Comparison of ENCODE assay signal across 26 cellular contexts in the genomic region with DNA sequence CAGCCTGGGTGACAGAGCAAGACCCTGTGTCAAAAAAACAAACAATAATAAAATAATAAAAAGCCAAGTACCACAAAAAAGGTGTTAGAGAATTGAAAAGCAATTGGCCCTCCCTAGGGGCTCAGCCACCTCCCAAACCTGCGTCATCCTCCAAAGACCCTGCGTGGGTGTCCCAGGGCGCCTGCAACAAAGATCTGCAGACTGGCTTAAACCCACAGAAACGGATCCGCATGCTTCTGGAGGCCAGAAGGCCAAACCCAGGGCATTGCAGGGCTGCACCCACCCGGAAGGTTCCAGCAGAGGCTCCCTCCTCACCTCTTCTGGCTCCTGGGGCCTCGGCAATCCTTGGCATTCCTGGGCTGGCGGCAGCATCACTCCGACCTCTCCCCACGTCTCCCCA. TPM values are rescaled to one million over a fixed set of nuclear protein-coding genes. Genes with fewer than 3 reads are reported as not detected.
A peak's percentile ranks its signal among the peaks of the same experiment; 100 is the strongest.
DNase-seq lines count a peak whose midpoint lies in the region; ATAC-seq, FAIRE-seq and TF ChIP-seq lines count a peak whose summit lies in the region.
"Had no signal": no experiment of that assay in that cellular context is flagged by ENCODE, and none has a peak within 500 bp of the region (broad histone marks: within the 10 kb centered on the region; RNA-seq: fewer than 3 reads in every experiment).

No MANE protein-coding gene starts in this region.

- H3K27ac ChIP-seq in small intestine (ENCODE audit: low read depth in 1 of 2, low read length in 1 of 2) (peak overlapping the region in 1 of 2 donors; percentile 86), neural progenitor cell (no peak overlapping the region)
- H3K27ac ChIP-seq: breast epithelium, epithelial cell of prostate, foreskin keratinocyte, skin epidermis had no signal

- TF ChIP-seq CTCF in Loucy (conservative IDR thresholded peaks at IDR 0.05; ENCODE audit: low read length) (no peak), neural progenitor cell (IDR thresholded peaks at IDR 0.05) (no peak), D721Med (IDR thresholded peaks at IDR 0.05; ENCODE audit: insufficient read depth, missing control alignments) (no peak)

- H3K9me3 ChIP-seq in Loucy (ENCODE audit: insufficient read depth, low read depth, low read length) (no peaks in the 10 kb centered on the region), small intestine (ENCODE audit: control insufficient read depth, low read depth) (no peaks in the 10 kb centered on the region), neural progenitor cell (ENCODE audit: low read depth) (no peaks in the 10 kb centered on the region)
- H3K9me3 ChIP-seq: breast epithelium had no signal

- H4K20me1 ChIP-seq in Loucy (ENCODE audit: insufficient read depth, low read length, poor library complexity, severe bottlenecking) (no peaks in the 10 kb centered on the region), neural progenitor cell (ENCODE audit: low read depth) (no peaks in the 10 kb centered on the region)

- H3K4me1 ChIP-seq in Loucy (ENCODE audit: insufficient read depth, low read length, poor library complexity, severe bottlenecking), result no peaks in the 10 kb centered on the region
- H3K4me1 ChIP-seq in small intestine (ENCODE audit: control insufficient read depth in 2 of 2, insufficient read depth in 1 of 2, low read depth in 1 of 2, low read length in 1 of 2), result peaks cover 0 to 2% of the 10 kb centered on the region in 2 donors
- no peaks in the 10 kb centered on the region for H3K4me1 ChIP-seq in neural progenitor cell
- H3K4me1 ChIP-seq: breast epithelium, foreskin keratinocyte had no signal

- H3K4me3 ChIP-seq in Loucy (ENCODE audit: low read length, poor library complexity, severe bottlenecking), result peak overlapping the region; percentile 53
- peak overlapping the region in 1 of 2 donors; percentile 64 for H3K4me3 ChIP-seq in small intestine (ENCODE audit: low read depth in 1 of 2, low read length in 2 of 2)
- H3K4me3 ChIP-seq in neural progenitor cell, result no peak overlapping the region

- H3K4me2 ChIP-seq in Loucy (ENCODE audit: low read depth, low read length, poor library complexity, severe bottlenecking) (no peak overlapping the region), neural progenitor cell (no peak overlapping the region)

- H3K4me1 Mint-ChIP-seq in activated T-cell treated with anti-CD3 and anti-CD28 coated beads, Interleukin-2, amount 50 U/mL, for 72 hours (ENCODE audit: low read depth), result peaks cover 14% of the 10 kb centered on the region
- peaks cover 22% of the 10 kb centered on the region for H3K4me1 Mint-ChIP-seq in central memory CD8-positive, alpha-beta T cell
- H3K4me1 Mint-ChIP-seq in neural progenitor cell, result peaks cover 13% of the 10 kb centered on the region

- ATAC-seq in activated T-cell treated with anti-CD3 and anti-CD28 coated beads, Interleukin-2, amount 50 U/mL, for 72 hours (replicated peaks in 1 of 2), result no peak
- no peak for ATAC-seq in central memory CD8-positive, alpha-beta T cell (replicated peaks; ENCODE audit: extremely low read depth, poor library complexity, severe bottlenecking)
- ATAC-seq: activated T-cell treated with anti-CD3 and anti-CD28 coated beads, Interleukin-2, amount 50 U/mL, for 4 hours; foreskin keratinocyte; HCT116; naive thymus-derived CD8-positive, alpha-beta T cell; Right ventricle myocardium inferior had no signal

- no peak overlapping the region for H2AFZ ChIP-seq in Loucy (ENCODE audit: low read length)
- no peak overlapping the region for H2AFZ ChIP-seq in neural progenitor cell (replicated peaks)

- no peaks in the 10 kb centered on the region for H3K36me3 ChIP-seq in Loucy (ENCODE audit: insufficient read depth, low read length)
- H3K36me3 ChIP-seq in small intestine (ENCODE audit: control insufficient read depth in 2 of 2, insufficient read depth in 2 of 2, low read length in 2 of 2), result peaks cover 0 to 5% of the 10 kb centered on the region in 2 donors
- no peaks in the 10 kb centered on the region for H3K36me3 ChIP-seq in neural progenitor cell
- H3K36me3 ChIP-seq: breast epithelium had no signal

- FAIRE-seq in small intestine (lab: Jason Lieb, UNC) (no peak), D721Med (lab: Jason Lieb, UNC) (no peak)
- FAIRE-seq: kidney had no signal

- DNase-seq in activated T-cell treated with anti-CD3 and anti-CD28 coated beads, Interleukin-2, amount 50 U/mL, for 72 hours, result no peak
- DNase-seq in activated T-cell treated with anti-CD3 and anti-CD28 coated beads for 4 hours (no peak), small intestine (peak; percentile 39), neural progenitor cell (ENCODE audit: low spot score) (no peak), D721Med (ENCODE audit: insufficient read length, low spot score) (no peak)
- no peak for DNase-seq in central memory CD8-positive, alpha-beta T cell (ENCODE audit: low spot score in 2 of 2)
- no peak for DNase-seq in stimulated activated naive CD4-positive, alpha-beta T cell (lab: John Stamatoyannopoulos, UW)
- DNase-seq: activated T-cell treated with anti-CD3 and anti-CD28 coated beads, Interleukin-2, amount 50 U/mL, for 4 hours; cortex of kidney; DMS53; foreskin keratinocyte; kidney; mesenchymal stem cell; naive thymus-derived CD8-positive, alpha-beta T cell; NCI-H187 treated with DMSO at 0.1 percent for 48 hours; NCI-H345; stimulated activated CD4-positive, alpha-beta T cell treated with anti-CD3 and anti-CD28 coated beads, Interleukin-4, amount 100 ng/mL, for 1 hour; SW 1271 had no signal

- peak overlapping the region; percentile 67 to 68 for H3K4me3 Mint-ChIP-seq in activated T-cell treated with anti-CD3 and anti-CD28 coated beads, Interleukin-2, amount 50 U/mL, for 72 hours
- H3K4me3 Mint-ChIP-seq in central memory CD8-positive, alpha-beta T cell, result no peak overlapping the region
- no peak overlapping the region for H3K4me3 Mint-ChIP-seq in neural progenitor cell
- H3K4me3 Mint-ChIP-seq: activated T-cell treated with anti-CD3 and anti-CD28 coated beads, Interleukin-2, amount 50 U/mL, for 4 hours had no signal

- H3K27ac Mint-ChIP-seq in activated T-cell treated with anti-CD3 and anti-CD28 coated beads, Interleukin-2, amount 50 U/mL, for 72 hours, result no peak overlapping the region
- peak overlapping the region; percentile 81 for H3K27ac Mint-ChIP-seq in central memory CD8-positive, alpha-beta T cell (ENCODE audit: low read depth)
- no peak overlapping the region for H3K27ac Mint-ChIP-seq in neural progenitor cell

- H3K27me3 ChIP-seq in Loucy (ENCODE audit: insufficient read depth, low read length, poor library complexity, severe bottlenecking) (no peaks in the 10 kb centered on the region), small intestine (ENCODE audit: control insufficient read depth in 2 of 2, insufficient read depth in 2 of 2, low read length in 2 of 2) (peaks cover 0 to 2% of the 10 kb centered on the region in 2 donors), neural progenitor cell (no peaks in the 10 kb centered on the region)
- H3K27me3 ChIP-seq: breast epithelium, foreskin keratinocyte had no signal

- H3K36me3 Mint-ChIP-seq in activated T-cell treated with anti-CD3 and anti-CD28 coated beads, Interleukin-2, amount 50 U/mL, for 72 hours (ENCODE audit: insufficient read depth in 2 of 2), result no peaks in the 10 kb centered on the region
- H3K36me3 Mint-ChIP-seq in central memory CD8-positive, alpha-beta T cell (ENCODE audit: insufficient read depth), result no peaks in the 10 kb centered on the region
- H3K36me3 Mint-ChIP-seq in neural progenitor cell, result no peaks in the 10 kb centered on the region
- H3K36me3 Mint-ChIP-seq: naive thymus-derived CD8-positive, alpha-beta T cell had no signal

- H3K9me3 Mint-ChIP-seq in activated T-cell treated with anti-CD3 and anti-CD28 coated beads, Interleukin-2, amount 50 U/mL, for 72 hours, result no peaks in the 10 kb centered on the region
- no peaks in the 10 kb centered on the region for H3K9me3 Mint-ChIP-seq in central memory CD8-positive, alpha-beta T cell
- H3K9me3 Mint-ChIP-seq in neural progenitor cell, result no peaks in the 10 kb centered on the region
- H3K9me3 Mint-ChIP-seq: activated T-cell treated with anti-CD3 and anti-CD28 coated beads, Interleukin-2, amount 50 U/mL, for 4 hours; naive thymus-derived CD8-positive, alpha-beta T cell had no signal

- H3F3A ChIP-seq in Loucy (ENCODE audit: low read depth), result no peaks in the 10 kb centered on the region
- H3F3A ChIP-seq in neural progenitor cell (ENCODE audit: low read depth), result no peaks in the 10 kb centered on the region

- H3K79me2 ChIP-seq in Loucy (ENCODE audit: insufficient read depth, low read length), result no peaks in the 10 kb centered on the region
- no peaks in the 10 kb centered on the region for H3K79me2 ChIP-seq in neural progenitor cell (ENCODE audit: low read depth)

- WGBS in small intestine, 3 donors, result 23 to 77% (median 52%) methylated on average over 10 of the region's 10 CpGs

- H3K27me3 Mint-ChIP-seq in activated T-cell treated with anti-CD3 and anti-CD28 coated beads, Interleukin-2, amount 50 U/mL, for 72 hours (ENCODE audit: low read depth), result no peaks in the 10 kb centered on the region
- peaks cover 14% of the 10 kb centered on the region for H3K27me3 Mint-ChIP-seq in central memory CD8-positive, alpha-beta T cell
- H3K27me3 Mint-ChIP-seq in neural progenitor cell (ENCODE audit: insufficient read depth, low read depth), result peaks cover 10% of the 10 kb centered on the region

- no peaks in the 10 kb centered on the region for H3K9me2 ChIP-seq in Loucy (replicated peaks; ENCODE audit: low read depth, low read length)

- no peak overlapping the region for H3K9ac ChIP-seq in Loucy (ENCODE audit: low read depth, low read length, poor library complexity, severe bottlenecking)
- H3K9ac ChIP-seq in neural progenitor cell, result no peak overlapping the region

RNA-seq across cellular contexts. Expression of a gene that starts 1.5 kb away (rescaled TPM):
- not detected for total RNA-seq in activated T-cell treated with anti-CD3 and anti-CD28 coated beads, Interleukin-2, amount 50 U/mL, for 72 hours
- 100 to 1,000 TPM in 2 of 3 donors, 10 to 100 TPM in 1; 15.3 to 197 (median 114) TPM for polyA plus RNA-seq in small intestine
- total RNA-seq in neural progenitor cell (ENCODE audit: low replicate concordance), result not detected in 2 replicates
- total RNA-seq: A673; activated T-cell treated with anti-CD3 and anti-CD28 coated beads, Interleukin-2, amount 50 U/mL, for 4 hours; breast epithelium; foreskin keratinocyte; posterior vena cava; Right ventricle myocardium inferior had no signal
- polyA plus RNA-seq: foreskin keratinocyte; naive thymus-derived CD8-positive, alpha-beta T cell had no signal

RNA-seq across cellular contexts. Expression of a gene that starts 45.7 kb away (rescaled TPM):
- total RNA-seq in activated T-cell treated with anti-CD3 and anti-CD28 coated beads, Interleukin-2, amount 50 U/mL, for 72 hours, result 1 to 10 TPM; 2.4 to 5.6 TPM
- polyA plus RNA-seq in small intestine, result 1 to 10 TPM in 2 of 3 donors, under 1 TPM in 1; 0.22 to 2.3 (median 1.9) TPM
- total RNA-seq in neural progenitor cell (ENCODE audit: low replicate concordance), result 53.5 and 155 TPM in 2 replicates

Comparison
In these comparisons a context has a peak if more than half of its experiments do, and no peak if none do; other contexts are left out.
1. H3K4me3 Mint-ChIP-seq: peak in activated T-cell treated with anti-CD3 and anti-CD28 coated beads, Interleukin-2, amount 50 U/mL, for 72 hours (2 of 2); none in central memory CD8-positive, alpha-beta T cell (single experiment) and neural progenitor cell (single experiment).